Comparison of ENCODE assay signal across 1 cellular context in genomic region chr9:134944351-134944802, GRCh38.
TF ChIP-seq lines count a peak whose summit lies in the region.

No MANE protein-coding gene starts in this region.

TF ChIP-seq in H1, 55 proteins besides CTCF, POLR2A, EP300 and RAD21:
- TF ChIP-seq ATF3 (IDR thresholded peaks at IDR 0.05; ENCODE audit: insufficient read depth, low read depth, low read length) (no peak), HDAC6 (IDR thresholded peaks at IDR 0.05; ENCODE audit: low read depth, low read length) (no peak), KDM5A (IDR thresholded peaks at IDR 0.05; ENCODE audit: low read length) (no peak), CEBPB (IDR thresholded peaks at IDR 0.05; ENCODE audit: low read depth, low read length) (no peak), TBP (IDR thresholded peaks at IDR 0.05; ENCODE audit: low read depth, low read length) (no peak), SRF (IDR thresholded peaks at IDR 0.05; ENCODE audit: low read depth, low read length) (no peak), MAX (IDR thresholded peaks at IDR 0.05) (peak; percentile 57; the same call in 1 of the 2 replicates), SUZ12 (IDR thresholded peaks at IDR 0.05; ENCODE audit: low read length) (no peak), RBBP5 (IDR thresholded peaks at IDR 0.05; ENCODE audit: borderline replicate concordance, low read depth, low read length) (no peak), SIN3A (conservative IDR thresholded peaks at IDR 0.05 in 1 of 2, IDR thresholded peaks at IDR 0.05 in 1 of 2; ENCODE audit: low read depth in 1 of 2, low read length in 2 of 2) (no peak), CREB1 (IDR thresholded peaks at IDR 0.05) (no peak), SIRT6 (IDR thresholded peaks at IDR 0.05; ENCODE audit: low read length) (no peak), SP4 (IDR thresholded peaks at IDR 0.05; ENCODE audit: low read length) (no peak), CTBP2 (IDR thresholded peaks at IDR 0.05; ENCODE audit: borderline replicate concordance, insufficient read depth, insufficient read length, low read length) (no peak), E2F6 (IDR thresholded peaks at IDR 0.05) (peak; percentile 88)
